Comparison of ENCODE assay signal across 1 cellular context in the genomic region with DNA sequence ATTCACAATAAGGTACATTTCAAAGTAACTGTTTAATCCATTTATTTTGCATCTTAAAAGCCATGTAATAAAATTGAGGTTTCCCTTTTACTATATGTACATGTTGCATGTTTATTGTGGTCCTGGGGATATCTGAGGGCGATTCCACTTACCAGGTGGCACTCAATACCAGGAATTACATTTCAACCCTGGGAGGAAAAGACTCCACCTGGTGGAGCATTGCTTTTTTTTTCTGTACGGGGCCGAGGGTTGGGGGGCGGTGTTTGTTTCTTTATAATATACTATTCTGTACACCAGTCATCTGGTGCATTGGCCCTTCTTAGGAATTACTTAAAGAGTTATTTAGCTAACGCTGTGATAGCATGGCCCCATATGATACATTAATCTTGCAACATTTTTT.
TF ChIP-seq lines count a peak whose summit lies in the region.

No MANE protein-coding gene starts in this region.

TF ChIP-seq in GM12878, 131 proteins besides CTCF, POLR2A, EP300 and RAD21 (continued from another document):
- TF ChIP-seq KLF5 (IDR thresholded peaks at IDR 0.05; ENCODE audit: partially characterized antibody) (no peak), YBX1 (IDR thresholded peaks at IDR 0.05) (no peak), CBX3 (IDR thresholded peaks at IDR 0.05; ENCODE audit: borderline replicate concordance, low read depth) (no peak), MTA3 (IDR thresholded peaks at IDR 0.05; ENCODE audit: borderline replicate concordance, low read length) (no peak), MEF2A (IDR thresholded peaks at IDR 0.05; ENCODE audit: insufficient read depth, low read depth, low read length) (no peak), KDM1A (IDR thresholded peaks at IDR 0.05; ENCODE audit: borderline replicate concordance) (no peak), SIN3A (IDR thresholded peaks at IDR 0.05; ENCODE audit: low read depth, low read length) (no peak), SRF (IDR thresholded peaks at IDR 0.05; ENCODE audit: low read depth in 2 of 2, low read length in 2 of 2) (no peak), TCF3 (IDR thresholded peaks at IDR 0.05; ENCODE audit: borderline replicate concordance, insufficient read depth, low read depth, low read length) (no peak), CHD2 (IDR thresholded peaks at IDR 0.05; ENCODE audit: borderline replicate concordance, low read depth, low read length) (no peak)
- TF ChIP-seq, protein P1, sequence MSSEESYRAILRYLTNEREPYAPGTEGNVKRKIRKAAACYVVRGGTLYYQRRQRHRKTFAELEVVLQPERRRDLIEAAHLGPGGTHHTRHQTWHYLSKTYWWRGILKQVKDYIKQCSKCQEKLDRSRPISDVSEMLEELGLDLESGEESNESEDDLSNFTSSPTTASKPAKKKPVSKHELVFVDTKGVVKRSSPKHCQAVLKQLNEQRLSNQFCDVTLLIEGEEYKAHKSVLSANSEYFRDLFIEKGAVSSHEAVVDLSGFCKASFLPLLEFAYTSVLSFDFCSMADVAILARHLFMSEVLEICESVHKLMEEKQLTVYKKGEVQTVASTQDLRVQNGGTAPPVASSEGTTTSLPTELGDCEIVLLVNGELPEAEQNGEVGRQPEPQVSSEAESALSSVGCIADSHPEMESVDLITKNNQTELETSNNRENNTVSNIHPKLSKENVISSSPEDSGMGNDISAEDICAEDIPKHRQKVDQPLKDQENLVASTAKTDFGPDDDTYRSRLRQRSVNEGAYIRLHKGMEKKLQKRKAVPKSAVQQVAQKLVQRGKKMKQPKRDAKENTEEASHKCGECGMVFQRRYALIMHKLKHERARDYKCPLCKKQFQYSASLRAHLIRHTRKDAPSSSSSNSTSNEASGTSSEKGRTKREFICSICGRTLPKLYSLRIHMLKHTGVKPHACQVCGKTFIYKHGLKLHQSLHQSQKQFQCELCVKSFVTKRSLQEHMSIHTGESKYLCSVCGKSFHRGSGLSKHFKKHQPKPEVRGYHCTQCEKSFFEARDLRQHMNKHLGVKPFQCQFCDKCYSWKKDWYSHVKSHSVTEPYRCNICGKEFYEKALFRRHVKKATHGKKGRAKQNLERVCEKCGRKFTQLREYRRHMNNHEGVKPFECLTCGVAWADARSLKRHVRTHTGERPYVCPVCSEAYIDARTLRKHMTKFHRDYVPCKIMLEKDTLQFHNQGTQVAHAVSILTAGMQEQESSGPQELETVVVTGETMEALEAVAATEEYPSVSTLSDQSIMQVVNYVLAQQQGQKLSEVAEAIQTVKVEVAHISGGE (CRISPR knock-in tag; IDR thresholded peaks at IDR 0.05) = no peak
- TF ChIP-seq, protein P2, sequence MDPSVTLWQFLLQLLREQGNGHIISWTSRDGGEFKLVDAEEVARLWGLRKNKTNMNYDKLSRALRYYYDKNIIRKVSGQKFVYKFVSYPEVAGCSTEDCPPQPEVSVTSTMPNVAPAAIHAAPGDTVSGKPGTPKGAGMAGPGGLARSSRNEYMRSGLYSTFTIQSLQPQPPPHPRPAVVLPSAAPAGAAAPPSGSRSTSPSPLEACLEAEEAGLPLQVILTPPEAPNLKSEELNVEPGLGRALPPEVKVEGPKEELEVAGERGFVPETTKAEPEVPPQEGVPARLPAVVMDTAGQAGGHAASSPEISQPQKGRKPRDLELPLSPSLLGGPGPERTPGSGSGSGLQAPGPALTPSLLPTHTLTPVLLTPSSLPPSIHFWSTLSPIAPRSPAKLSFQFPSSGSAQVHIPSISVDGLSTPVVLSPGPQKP (IDR thresholded peaks at IDR 0.05; ENCODE audit: low read depth, low read length) = no peak
